ENCODE assay signal across 11 cellular contexts in the genomic region with DNA sequence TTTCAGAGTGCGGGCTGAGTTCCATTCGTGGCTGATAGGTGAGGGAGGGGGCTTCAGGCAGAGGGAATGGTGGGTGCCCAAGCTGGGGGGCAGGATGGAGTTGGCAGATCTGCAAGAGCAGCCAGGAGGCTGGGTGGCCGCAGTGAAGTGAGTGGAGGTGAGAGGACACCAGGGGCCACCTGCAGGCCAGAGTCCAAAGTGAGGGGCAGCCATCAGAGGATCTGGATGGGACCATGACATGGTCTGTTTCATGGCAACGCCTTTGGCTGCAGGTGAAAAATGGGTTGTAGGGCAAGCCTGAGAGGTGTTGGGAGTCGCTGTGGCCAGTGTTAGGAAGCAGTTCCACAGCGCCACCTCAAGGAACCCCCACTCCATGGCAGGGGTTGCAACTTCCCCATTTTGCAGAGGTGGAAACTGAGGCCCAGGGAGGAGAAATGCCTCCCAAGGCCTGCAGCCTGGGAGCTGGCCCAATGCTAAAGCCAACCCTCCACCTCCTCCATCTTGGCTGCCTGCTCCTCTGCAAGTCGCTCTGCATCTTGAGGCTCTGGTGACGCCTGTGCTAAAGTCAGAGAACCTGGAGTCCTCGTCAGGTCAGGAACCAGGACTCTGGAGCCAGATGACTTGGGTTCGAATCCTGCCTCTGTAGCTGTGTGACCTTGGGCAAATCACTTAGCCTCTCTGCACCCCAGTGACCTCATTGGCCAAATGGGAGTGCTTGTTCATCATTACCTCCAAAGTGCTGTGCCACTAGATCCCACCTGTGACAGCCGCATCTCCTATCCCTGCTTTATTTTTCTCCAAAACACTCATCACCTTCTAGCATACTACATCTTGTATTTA.
A peak's percentile ranks its signal among the peaks of the same experiment; 100 is the strongest.
DNase-seq lines count a peak whose midpoint lies in the region; ATAC-seq and TF ChIP-seq lines count a peak whose summit lies in the region.
"Had no signal": no experiment of that assay in that cellular context is flagged by ENCODE, and none has a peak within 500 bp of the region (broad histone marks: within the 10 kb centered on the region; RNA-seq: fewer than 3 reads in every experiment).

No MANE protein-coding gene starts in this region.

- H3K27ac ChIP-seq in left ventricle myocardium inferior (replicated peaks) (no peak overlapping the region), heart right ventricle (peak overlapping the region in 1 of 10 donors; percentile 91)

- H3K4me1 ChIP-seq in left ventricle myocardium inferior (peaks cover 30% of the 10 kb centered on the region), heart right ventricle (peaks cover 9 to 81% (median 30%) of the 10 kb centered on the region in 9 donors)

- H3K27me3 ChIP-seq in left ventricle myocardium inferior (ENCODE audit: low read depth) (no peaks in the 10 kb centered on the region), heart right ventricle (no peaks in the 10 kb centered on the region), MG63 (no peaks in the 10 kb centered on the region)

- intact Hi-C loops in left ventricle myocardium inferior (cut with micrococcal nuclease): no loop called here
- intact Hi-C loops in heart right ventricle (cut with DNase I): loop anchor here in 2 of 10 donors (10.0 kb wide), 2 partner anchors 110 to 150 kb away; partner anchors contain the start of gene CEBPB (in 1 of the 2)

- no peak for TF ChIP-seq POLR2A in erythroblast (IDR thresholded peaks at IDR 0.05; ENCODE audit: low read length)

- H3K4me3 ChIP-seq in left ventricle myocardium inferior: no peak overlapping the region
- no peak overlapping the region for H3K4me3 ChIP-seq in heart right ventricle
- H3K4me3 ChIP-seq in MG63: no peak overlapping the region

- no peaks in the 10 kb centered on the region for H3K36me3 ChIP-seq in left ventricle myocardium inferior
- no peaks in the 10 kb centered on the region for H3K36me3 ChIP-seq in heart right ventricle
- H3K36me3 ChIP-seq in MG63: no peaks in the 10 kb centered on the region

- ATAC-seq in heart right ventricle (no peak), GM18873 (IDR thresholded peaks at IDR 0.05; ENCODE audit: low FRiP score, unreplicated experiment) (no peak)
- ATAC-seq: CD8-positive, alpha-beta T cell had no signal

- no peak for DNase-seq in left ventricle myocardium inferior
- no peak for DNase-seq in heart right ventricle
- DNase-seq in OCI-M1 (lab: John Stamatoyannopoulos, UW): peak; percentile 20
- peak; percentile 21 to 45 for DNase-seq in erythroblast (lab: John Stamatoyannopoulos, UW)
- DNase-seq in MG63: no peak
- no peak for DNase-seq in HCEC 1CT
- DNase-seq in GM10266 (ENCODE audit: extremely low spot score): no peak
- DNase-seq: activated T-cell treated with anti-CD3 and anti-CD28 coated beads, Interleukin-2, amount 50 U/mL, for 1 hour; CD8-positive, alpha-beta T cell; nephron progenitor cell had no signal

- 94% methylated on average over 11 of the region's 11 CpGs for WGBS in heart right ventricle, 2 donors

- TF ChIP-seq CTCF in left ventricle myocardium inferior (IDR thresholded peaks at IDR 0.05; ENCODE audit: borderline replicate concordance) (peak; percentile 13), heart right ventricle (IDR thresholded peaks at IDR 0.05) (peak in 2 of 9 donors; percentile 17 to 32), GM10266 (IDR thresholded peaks at IDR 0.05; ENCODE audit: control insufficient read depth, insufficient read depth, low read depth, missing control alignments) (no peak)

- no peaks in the 10 kb centered on the region for H3K9me3 ChIP-seq in left ventricle myocardium inferior (replicated peaks)
- H3K9me3 ChIP-seq in heart right ventricle: no peaks in the 10 kb centered on the region
- H3K9me3 ChIP-seq in MG63: no peaks in the 10 kb centered on the region

Comparison
In these comparisons a context has a peak if more than half of its experiments do, and no peak if none do; other contexts are left out.
1. DNase-seq: peak in OCI-M1 (single experiment) and erythroblast (2 of 2); none in left ventricle myocardium inferior (single experiment), heart right ventricle (0 of 2), MG63 (single experiment), HCEC 1CT (single experiment) and GM10266 (single experiment).